ENCODE assay signal across 9 cellular contexts in genomic region chr7:2698581-2699288, GRCh38. TPM values are rescaled to one million over a fixed set of nuclear protein-coding genes. Genes with fewer than 3 reads are reported as not detected.
A peak's percentile ranks its signal among the peaks of the same experiment; 100 is the strongest.
DNase-seq lines count a peak whose midpoint lies in the region; ATAC-seq and TF ChIP-seq lines count a peak whose summit lies in the region.
"Had no signal": no experiment of that assay in that cellular context is flagged by ENCODE, and none has a peak within 500 bp of the region (broad histone marks: within the 10 kb centered on the region; RNA-seq: fewer than 3 reads in every experiment).

No MANE protein-coding gene starts in this region.

- TF ChIP-seq CTCF in natural killer cell (IDR thresholded peaks at IDR 0.05) = no peak

- H3K9me3 Mint-ChIP-seq in CD8-positive, alpha-beta memory T cell = no peaks in the 10 kb centered on the region
- H3K9me3 Mint-ChIP-seq in activated CD4-positive, alpha-beta T cell treated with anti-CD3 and anti-CD28 coated beads for 36 hours (ENCODE audit: low read depth) = no peaks in the 10 kb centered on the region
- H3K9me3 Mint-ChIP-seq in natural killer cell = no peaks in the 10 kb centered on the region

- peaks cover 22% of the 10 kb centered on the region for H3K4me1 ChIP-seq in CD8-positive, alpha-beta memory T cell (ENCODE audit: insufficient read depth, low read length)

- POLR2A ChIA-PET in CD8-positive, alpha-beta memory T cell (lab: Charles Lee) = interaction anchor here (1.1 to 2.6 kb wide), 3 partner anchors 12 to 171 kb away, joined by 3 to 22 read pairs (median 4); no protein-coding TSS in a partner anchor
- POLR2A ChIA-PET in activated CD4-positive, alpha-beta T cell treated with anti-CD3 and anti-CD28 coated beads for 36 hours (lab: Charles Lee) = interaction anchor here (0.6 to 1.0 kb wide), 2 partner anchors 17 to 234 kb away, joined by 3 read pairs; no protein-coding TSS in a partner anchor

- no peaks in the 10 kb centered on the region for H3K27me3 Mint-ChIP-seq in CD8-positive, alpha-beta memory T cell
- no peaks in the 10 kb centered on the region for H3K27me3 Mint-ChIP-seq in activated CD4-positive, alpha-beta T cell treated with anti-CD3 and anti-CD28 coated beads for 36 hours
- peaks cover 15 to 17% of the 10 kb centered on the region in 2 donors for H3K27me3 Mint-ChIP-seq in natural killer cell (ENCODE audit: low read depth in 2 of 2)

- H3K4me1 Mint-ChIP-seq in CD8-positive, alpha-beta memory T cell = peaks cover 20 to 31% (median 22%) of the 10 kb centered on the region in 3 donors
- H3K4me1 Mint-ChIP-seq in activated CD4-positive, alpha-beta T cell treated with anti-CD3 and anti-CD28 coated beads for 36 hours = peaks cover 20% of the 10 kb centered on the region
- peaks cover 24 to 35% of the 10 kb centered on the region in 2 donors for H3K4me1 Mint-ChIP-seq in natural killer cell

- no peaks in the 10 kb centered on the region for H3K36me3 Mint-ChIP-seq in CD8-positive, alpha-beta memory T cell
- H3K36me3 Mint-ChIP-seq in activated CD4-positive, alpha-beta T cell treated with anti-CD3 and anti-CD28 coated beads for 36 hours (ENCODE audit: low read depth) = no peaks in the 10 kb centered on the region
- no peaks in the 10 kb centered on the region for H3K36me3 Mint-ChIP-seq in natural killer cell

- H3K27ac Mint-ChIP-seq in CD8-positive, alpha-beta memory T cell = peak overlapping the region; percentile 8 to 89 (median 73)
- no peak overlapping the region for H3K27ac Mint-ChIP-seq in activated CD4-positive, alpha-beta T cell treated with anti-CD3 and anti-CD28 coated beads for 36 hours
- H3K27ac Mint-ChIP-seq in natural killer cell = peak overlapping the region; percentile 70 to 77

- no peaks in the 10 kb centered on the region for H3K36me3 ChIP-seq in CD8-positive, alpha-beta memory T cell (ENCODE audit: insufficient read depth, low read length)
- H3K36me3 ChIP-seq: neutrophil had no signal

- peak overlapping the region; percentile 11 to 81 (median 66) for H3K4me3 Mint-ChIP-seq in CD8-positive, alpha-beta memory T cell
- H3K4me3 Mint-ChIP-seq in activated CD4-positive, alpha-beta T cell treated with anti-CD3 and anti-CD28 coated beads for 36 hours = peak overlapping the region; percentile 47
- H3K4me3 Mint-ChIP-seq in natural killer cell = peak overlapping the region; percentile 80

- intact Hi-C loops in activated CD4-positive, alpha-beta T cell treated with anti-CD3 and anti-CD28 coated beads for 36 hours (cut with DNase I, micrococcal nuclease) = no loop called here
- intact Hi-C loops in natural killer cell (cut with micrococcal nuclease) = loop anchor here (1.0 to 2.0 kb wide), 2 partner anchors 13 to 146 kb away; partner anchors contain the start of gene GNA12
- intact Hi-C loops in cardiac septum (cut with DNase I) = no loop called here

- peak; percentile 91 for ATAC-seq in GM19467 (IDR thresholded peaks at IDR 0.05; ENCODE audit: unreplicated experiment)
- ATAC-seq in HG03558 (IDR thresholded peaks at IDR 0.05; ENCODE audit: extremely low read depth, unreplicated experiment) = peak; percentile 87
- ATAC-seq in activated CD4-positive, alpha-beta T cell treated with anti-CD3 and anti-CD28 coated beads for 36 hours = peak; percentile 94
- ATAC-seq in natural killer cell = peak; percentile 87 to 90 (median 88)

- H3K9me3 ChIP-seq in CD8-positive, alpha-beta memory T cell (ENCODE audit: low read length) = no peaks in the 10 kb centered on the region
- H3K9me3 ChIP-seq: neutrophil had no signal

- H3K27me3 ChIP-seq in CD8-positive, alpha-beta memory T cell (ENCODE audit: insufficient read depth, low read length, poor library complexity, severe bottlenecking) = no peaks in the 10 kb centered on the region

- no peak overlapping the region for H3K4me3 ChIP-seq in CD8-positive, alpha-beta memory T cell (ENCODE audit: low read length)

- no peak overlapping the region for H3K27ac ChIP-seq in CD8-positive, alpha-beta memory T cell (ENCODE audit: low read depth, low read length)
- H3K27ac ChIP-seq: neutrophil had no signal

- CTCF ChIA-PET in CD8-positive, alpha-beta memory T cell (lab: Charles Lee) = interaction anchor here (0.6 to 6.5 kb wide), 11 partner anchors 9 to 102 kb away, joined by 3 to 100 read pairs (median 4); no protein-coding TSS in a partner anchor
- CTCF ChIA-PET in activated CD4-positive, alpha-beta T cell treated with anti-CD3 and anti-CD28 coated beads for 36 hours (lab: Charles Lee) = interaction anchor here (0.6 to 3.4 kb wide), 8 partner anchors 10 to 52 kb away, joined by 3 to 42 read pairs (median 3); no protein-coding TSS in a partner anchor

- DNase-seq in CD8-positive, alpha-beta memory T cell = peak; percentile 38 to 90 (median 70)
- DNase-seq in activated CD4-positive, alpha-beta T cell treated with anti-CD3 and anti-CD28 coated beads for 36 hours = peak; percentile 76
- DNase-seq in natural killer cell (peak; percentile 45), NCI-H146 (lab: John Stamatoyannopoulos, UW) (no peak), AG08395 (ENCODE audit: low spot score) (no peak), cardiac septum (ENCODE audit: low spot score) (no peak)

RNA-seq across cellular contexts. Expression of gene AMZ1, which starts 10.7 kb away (rescaled TPM):
- under 1 TPM in 1 of 2 experiments, not detected in 1; 0.07 TPM for total RNA-seq in CD8-positive, alpha-beta memory T cell
- polyA plus RNA-seq in CD8-positive, alpha-beta memory T cell = 0.08 TPM
- total RNA-seq in activated CD4-positive, alpha-beta T cell treated with anti-CD3 and anti-CD28 coated beads for 36 hours = under 1 TPM; 0.14 TPM
- total RNA-seq in natural killer cell (1 to 10 TPM in 1 of 3 donors, under 1 TPM in 2; 0.07 to 1.2 (median 0.27) TPM), cardiac septum (0.08 TPM)

Comparison
In these comparisons a context has a peak if more than half of its experiments do, and no peak if none do; other contexts are left out.
1. DNase-seq: peak in CD8-positive, alpha-beta memory T cell (5 of 5), activated CD4-positive, alpha-beta T cell treated with anti-CD3 and anti-CD28 coated beads for 36 hours (single experiment) and natural killer cell (single experiment); none in NCI-H146 (single experiment), AG08395 (single experiment) and cardiac septum (single experiment).
2. Peak in every context shown above with its lines, with median percentiles within 50 percentile points of each other: H3K4me3 Mint-ChIP-seq and ATAC-seq.